Comparison of ENCODE assay signal across 8 cellular contexts in the genomic region with DNA sequence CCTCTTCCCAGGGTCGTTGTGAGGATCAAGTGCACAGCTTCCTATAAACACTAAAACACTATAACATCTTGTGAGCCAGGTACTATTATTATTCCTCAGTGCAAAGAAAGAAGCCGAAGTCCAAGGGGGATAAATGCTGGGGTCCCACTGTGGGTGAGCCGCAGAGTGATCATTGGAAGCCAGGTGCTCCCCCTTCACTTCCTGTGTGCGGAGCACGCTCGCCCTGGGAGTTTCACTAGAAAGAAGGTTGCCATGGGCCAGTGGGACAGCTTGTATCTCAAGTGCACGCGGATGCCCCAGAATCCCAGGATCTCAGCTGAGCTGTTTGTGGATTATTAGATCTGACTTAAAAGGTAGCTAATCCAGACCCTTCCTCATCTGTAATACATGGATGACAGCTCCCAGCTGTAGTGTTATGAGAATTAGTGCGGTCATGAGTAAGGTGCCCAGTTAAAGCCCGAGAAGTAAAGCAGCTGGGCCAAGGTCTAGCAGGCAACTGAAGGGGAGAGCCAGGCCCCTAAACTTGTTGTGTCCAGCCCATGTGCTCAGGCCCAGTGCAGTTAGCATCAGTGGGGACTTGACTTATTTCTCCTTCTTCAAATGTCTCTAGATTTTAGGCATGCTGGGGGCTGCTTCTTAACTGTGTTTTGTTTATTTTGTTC. TPM values are rescaled to one million over a fixed set of nuclear protein-coding genes. Genes with fewer than 3 reads are reported as not detected.
A peak's percentile ranks its signal among the peaks of the same experiment; 100 is the strongest.
DNase-seq lines count a peak whose midpoint lies in the region; ATAC-seq and TF ChIP-seq lines count a peak whose summit lies in the region.

No MANE protein-coding gene starts in this region.

- peak overlapping the region; percentile 96 for H3K27ac ChIP-seq in left ventricle myocardium inferior (replicated peaks)
- H3K27ac ChIP-seq in sigmoid colon: peak overlapping the region; percentile 81 to 87 (median 87)

- TF ChIP-seq EP300 in sigmoid colon (IDR thresholded peaks at IDR 0.05): no peak

- H3K27ac Mint-ChIP-seq in activated T-helper 2 cell treated with anti-CD3 and anti-CD28 coated beads, Interferon-gamma antibody, Interleukin-2, Interleukin-4, amounts not matched to agents 10 μg/mL and 5 μg/mL and 100 μg/mL, durations not matched to agents 14 hours and 24 hours and 36 hours: peak overlapping the region; percentile 87

- WGBS in sigmoid colon, 2 donors: 7 to 15% methylated on average over 10 of the region's 10 CpGs

- no peaks in the 10 kb centered on the region for H3K9me3 Mint-ChIP-seq in activated T-helper 2 cell treated with anti-CD3 and anti-CD28 coated beads, Interferon-gamma antibody, Interleukin-2, Interleukin-4, amounts not matched to agents 10 μg/mL and 5 μg/mL and 100 μg/mL, durations not matched to agents 14 hours and 24 hours and 36 hours

- intact Hi-C loops in activated T-helper 2 cell treated with anti-CD3 and anti-CD28 coated beads, Interferon-gamma antibody, Interleukin-2, Interleukin-4, amounts not matched to agents 10 μg/mL and 5 μg/mL and 100 μg/mL, durations not matched to agents 14 hours and 24 hours and 36 hours (cut with micrococcal nuclease): loop anchor here (2.0 kb wide), 1 partner anchor 47 kb away; a partner anchor contains a TSS
- intact Hi-C loops in left ventricle myocardium inferior (cut with micrococcal nuclease) (no loop called here), sigmoid colon (cut with DNase I) (no loop called here)

- DNase-seq in AG04449 (ENCODE audit: low read depth, low spot score): no peak
- peak; percentile 74 for DNase-seq in NCI-H69 (lab: John Stamatoyannopoulos, UW)
- DNase-seq in activated T-helper 2 cell treated with anti-CD3 and anti-CD28 coated beads, Interferon-gamma antibody, Interleukin-2, Interleukin-4, amounts not matched to agents 10 μg/mL and 5 μg/mL and 100 μg/mL, durations not matched to agents 14 hours and 24 hours and 36 hours (ENCODE audit: low spot score): peak; percentile 40
- no peak for DNase-seq in left ventricle myocardium inferior
- no peak for DNase-seq in sigmoid colon
- DNase-seq in NCI-H774 (lab: John Stamatoyannopoulos, UW): no peak

- TF ChIP-seq CTCF in AG04449 (IDR thresholded peaks at IDR 0.05; ENCODE audit: insufficient read depth, low read length, missing control alignments): no peak
- TF ChIP-seq CTCF in left ventricle myocardium inferior (IDR thresholded peaks at IDR 0.05; ENCODE audit: borderline replicate concordance): no peak
- no peak for TF ChIP-seq CTCF in sigmoid colon (IDR thresholded peaks at IDR 0.05)

- CTCF ChIA-PET in AG04449 (lab: Yijun Ruan, JAX): interaction anchor here (2.6 kb wide), 1 partner anchor 24 kb away, joined by 12 read pairs; a partner anchor contains a TSS

- H3K36me3 ChIP-seq in left ventricle myocardium inferior (no peaks in the 10 kb centered on the region), sigmoid colon (peaks cover 0 to 13% (median 3%) of the 10 kb centered on the region in 4 donors)

- peak overlapping the region; percentile 85 for H3K4me3 Mint-ChIP-seq in activated T-helper 2 cell treated with anti-CD3 and anti-CD28 coated beads, Interferon-gamma antibody, Interleukin-2, Interleukin-4, amounts not matched to agents 10 μg/mL and 5 μg/mL and 100 μg/mL, durations not matched to agents 14 hours and 24 hours and 36 hours (ENCODE audit: low read depth)

- peaks cover 33% of the 10 kb centered on the region for H3K4me1 ChIP-seq in left ventricle myocardium inferior
- H3K4me1 ChIP-seq in sigmoid colon: peaks cover 0 to 25% (median 21%) of the 10 kb centered on the region in 4 donors

- H3K27me3 ChIP-seq in left ventricle myocardium inferior (ENCODE audit: low read depth): no peaks in the 10 kb centered on the region
- no peaks in the 10 kb centered on the region for H3K27me3 ChIP-seq in sigmoid colon

- H3K4me3 ChIP-seq in AG04449 (ENCODE audit: low read depth, low read length) (peak overlapping the region; percentile 87), left ventricle myocardium inferior (peak overlapping the region; percentile 99), sigmoid colon (peak overlapping the region; percentile 78 to 98 (median 90))

- POLR2A ChIA-PET in AG04449 (lab: Yijun Ruan, JAX): no interaction called here

- H3K9me3 ChIP-seq in left ventricle myocardium inferior (replicated peaks) (no peaks in the 10 kb centered on the region), sigmoid colon (no peaks in the 10 kb centered on the region)

- no peaks in the 10 kb centered on the region for H3K27me3 Mint-ChIP-seq in activated T-helper 2 cell treated with anti-CD3 and anti-CD28 coated beads, Interferon-gamma antibody, Interleukin-2, Interleukin-4, amounts not matched to agents 10 μg/mL and 5 μg/mL and 100 μg/mL, durations not matched to agents 14 hours and 24 hours and 36 hours (ENCODE audit: low read depth)

- H3K4me1 Mint-ChIP-seq in activated T-helper 2 cell treated with anti-CD3 and anti-CD28 coated beads, Interferon-gamma antibody, Interleukin-2, Interleukin-4, amounts not matched to agents 10 μg/mL and 5 μg/mL and 100 μg/mL, durations not matched to agents 14 hours and 24 hours and 36 hours (ENCODE audit: low read depth): peaks cover 10% of the 10 kb centered on the region

- H3K36me3 Mint-ChIP-seq in activated T-helper 2 cell treated with anti-CD3 and anti-CD28 coated beads, Interferon-gamma antibody, Interleukin-2, Interleukin-4, amounts not matched to agents 10 μg/mL and 5 μg/mL and 100 μg/mL, durations not matched to agents 14 hours and 24 hours and 36 hours (ENCODE audit: low read depth): no peaks in the 10 kb centered on the region

- ATAC-seq in GM18907 (IDR thresholded peaks at IDR 0.05; ENCODE audit: unreplicated experiment) (peak; percentile 39), HG02840 (IDR thresholded peaks at IDR 0.05; ENCODE audit: low FRiP score, unreplicated experiment) (no peak)

- no peak for TF ChIP-seq POLR2A in sigmoid colon (IDR thresholded peaks at IDR 0.05)

RNA-seq across cellular contexts. Expression of a gene that starts 0.9 kb away (rescaled TPM):
- 10.3 and 11.2 TPM in 2 replicates for total RNA-seq in activated T-helper 2 cell treated with anti-CD3 and anti-CD28 coated beads, Interferon-gamma antibody, Interleukin-2, Interleukin-4, amounts not matched to agents 10 μg/mL and 5 μg/mL and 100 μg/mL, durations not matched to agents 14 hours and 24 hours and 36 hours
- total RNA-seq in left ventricle myocardium inferior (44.4 TPM), sigmoid colon (10 to 100 TPM; 23.6 to 47.8 (median 39.3) TPM)
- polyA plus RNA-seq in sigmoid colon: 10 to 100 TPM; 33.6 to 35.6 (median 34.7) TPM

RNA-seq across cellular contexts. Expression of a gene that starts 1.2 kb away (rescaled TPM):
- total RNA-seq in activated T-helper 2 cell treated with anti-CD3 and anti-CD28 coated beads, Interferon-gamma antibody, Interleukin-2, Interleukin-4, amounts not matched to agents 10 μg/mL and 5 μg/mL and 100 μg/mL, durations not matched to agents 14 hours and 24 hours and 36 hours: 0.05 and 0.28 TPM in 2 replicates
- total RNA-seq in left ventricle myocardium inferior (1.0 TPM), sigmoid colon (1 to 10 TPM in 1 of 4 donors, under 1 TPM in 3; 0.55 to 3.2 (median 0.80) TPM)
- under 1 TPM in 2 of 3 donors, not detected in 1; 0.23 to 0.41 TPM for polyA plus RNA-seq in sigmoid colon

RNA-seq across cellular contexts. Expression of a gene that starts 24.4 kb away (rescaled TPM):
- 128 and 138 TPM in 2 replicates for total RNA-seq in activated T-helper 2 cell treated with anti-CD3 and anti-CD28 coated beads, Interferon-gamma antibody, Interleukin-2, Interleukin-4, amounts not matched to agents 10 μg/mL and 5 μg/mL and 100 μg/mL, durations not matched to agents 14 hours and 24 hours and 36 hours
- total RNA-seq in left ventricle myocardium inferior (66.6 TPM), sigmoid colon (10 to 100 TPM; 37.7 to 50.2 (median 40.5) TPM)
- 10 to 100 TPM; 56.9 to 65.2 (median 64.3) TPM for polyA plus RNA-seq in sigmoid colon

RNA-seq across cellular contexts. Expression of a gene that starts 43.4 kb away (rescaled TPM):
- total RNA-seq in activated T-helper 2 cell treated with anti-CD3 and anti-CD28 coated beads, Interferon-gamma antibody, Interleukin-2, Interleukin-4, amounts not matched to agents 10 μg/mL and 5 μg/mL and 100 μg/mL, durations not matched to agents 14 hours and 24 hours and 36 hours: 101 and 105 TPM in 2 replicates
- total RNA-seq in left ventricle myocardium inferior (18.7 TPM), sigmoid colon (10 to 100 TPM; 34.9 to 46.0 (median 36.8) TPM)
- polyA plus RNA-seq in sigmoid colon: 10 to 100 TPM; 57.6 to 94.6 (median 74.5) TPM

RNA-seq across cellular contexts. Expression of a gene that starts 48.4 kb away (rescaled TPM):
- 101 and 106 TPM in 2 replicates for total RNA-seq in activated T-helper 2 cell treated with anti-CD3 and anti-CD28 coated beads, Interferon-gamma antibody, Interleukin-2, Interleukin-4, amounts not matched to agents 10 μg/mL and 5 μg/mL and 100 μg/mL, durations not matched to agents 14 hours and 24 hours and 36 hours
- total RNA-seq in left ventricle myocardium inferior (28.9 TPM), sigmoid colon (10 to 100 TPM; 23.5 to 46.2 (median 31.0) TPM)
- 10 to 100 TPM; 15.0 to 59.1 (median 21.0) TPM for polyA plus RNA-seq in sigmoid colon

Comparison
In these comparisons a context has a peak if more than half of its experiments do, and no peak if none do; other contexts are left out.
1. DNase-seq: peak in NCI-H69 (single experiment) and activated T-helper 2 cell treated with anti-CD3 and anti-CD28 coated beads, Interferon-gamma antibody, Interleukin-2, Interleukin-4, amounts not matched to agents 10 μg/mL and 5 μg/mL and 100 μg/mL, durations not matched to agents 14 hours and 24 hours and 36 hours (single experiment); none in AG04449 (single experiment), left ventricle myocardium inferior (single experiment), sigmoid colon (single experiment) and NCI-H774 (single experiment).
2. Peak in every context shown above with its lines, with median percentiles within 50 percentile points of each other: H3K4me3 ChIP-seq.